8 cellular contexts compared by ENCODE assay signal in the genomic region with DNA sequence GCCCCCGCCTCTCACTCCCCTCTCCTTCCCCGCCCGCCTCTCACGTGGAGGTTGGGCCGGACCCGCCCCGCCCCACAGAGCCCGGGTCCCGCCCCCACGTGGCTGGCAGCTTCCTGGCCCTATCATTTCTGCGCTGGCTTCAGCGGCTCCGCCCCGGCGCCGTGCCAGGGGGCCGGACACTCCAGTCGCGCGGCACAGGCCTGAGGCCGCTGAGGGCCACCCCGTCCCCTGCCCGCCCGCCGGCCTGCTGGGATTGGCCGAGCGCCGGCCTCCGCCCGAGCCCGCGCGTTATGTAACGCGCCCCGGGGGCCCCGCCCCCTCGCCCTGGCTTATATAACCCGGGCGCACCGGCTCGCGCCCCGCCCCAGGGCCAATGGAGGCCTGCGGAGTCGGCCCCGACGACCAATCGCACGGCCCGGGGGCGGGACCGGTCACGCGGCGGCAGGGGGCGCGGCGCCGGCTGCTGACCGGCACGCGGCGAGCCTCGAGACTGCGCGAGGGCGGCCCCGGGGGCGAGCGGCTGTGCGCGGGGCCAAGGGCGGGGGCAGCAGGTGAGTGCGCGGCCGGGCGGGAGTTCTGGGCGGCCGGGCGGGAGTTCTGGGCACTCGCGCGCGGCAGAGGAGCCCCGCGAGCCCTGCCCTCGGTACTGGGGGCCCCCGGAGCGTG. TPM values are rescaled to one million over a fixed set of nuclear protein-coding genes. Genes with fewer than 3 reads are reported as not detected.
A peak's percentile ranks its signal among the peaks of the same experiment; 100 is the strongest.
DNase-seq lines count a peak whose midpoint lies in the region; ATAC-seq and TF ChIP-seq lines count a peak whose summit lies in the region.

TSS of gene PER3 (plus strand) at position 466 of the 666 bp plus-strand sequence. CDS start 587 bp downstream, outside the sequence.

- intact Hi-C loops in activated CD4-positive, alpha-beta T cell treated with anti-CD3 and anti-CD28 coated beads for 36 hours (cut with DNase I, micrococcal nuclease): loop anchor here (1.0 to 5.0 kb wide), 6 partner anchors 13 to 999 kb away; partner anchors contain the start of genes PARK7 (in 2 of the 2), VAMP3 (in 2 of the 2) and CAMTA1 (in 1 of the 2)

- TF ChIP-seq CTCF in AG09319 (IDR thresholded peaks at IDR 0.05; ENCODE audit: low read depth, low read length): no peak
- TF ChIP-seq CTCF in chondrocyte (IDR thresholded peaks at IDR 0.05): no peak

- H3K4me3 Mint-ChIP-seq in activated CD4-positive, alpha-beta T cell treated with anti-CD3 and anti-CD28 coated beads for 36 hours: peak within 1 kb of the TSS; percentile 67
- H3K4me3 Mint-ChIP-seq in chondrocyte (ENCODE audit: unreplicated experiment): peak within 1 kb of the TSS; percentile 76

- POLR2A ChIA-PET in activated CD4-positive, alpha-beta T cell treated with anti-CD3 and anti-CD28 coated beads for 36 hours (lab: Charles Lee): no interaction called here

- peaks cover 22% of the 10 kb centered on the region for H3K4me1 Mint-ChIP-seq in activated CD4-positive, alpha-beta T cell treated with anti-CD3 and anti-CD28 coated beads for 36 hours
- peaks cover 12% of the 10 kb centered on the region for H3K4me1 Mint-ChIP-seq in chondrocyte (ENCODE audit: low read depth)

- ATAC-seq in GM19023 (IDR thresholded peaks at IDR 0.05; ENCODE audit: unreplicated experiment) (peak; percentile 89), HG03196 (IDR thresholded peaks at IDR 0.05; ENCODE audit: unreplicated experiment) (peak; percentile 83)
- ATAC-seq in activated CD4-positive, alpha-beta T cell treated with anti-CD3 and anti-CD28 coated beads for 36 hours: peak; percentile 95

- no peak within 1 kb of the TSS for H3K27ac Mint-ChIP-seq in activated CD4-positive, alpha-beta T cell treated with anti-CD3 and anti-CD28 coated beads for 36 hours
- peak within 1 kb of the TSS; percentile 90 for H3K27ac Mint-ChIP-seq in chondrocyte (ENCODE audit: unreplicated experiment)

- peaks cover 13% of the 10 kb centered on the region for H3K36me3 Mint-ChIP-seq in activated CD4-positive, alpha-beta T cell treated with anti-CD3 and anti-CD28 coated beads for 36 hours (ENCODE audit: low read depth)
- H3K36me3 Mint-ChIP-seq in chondrocyte (ENCODE audit: low read depth): peaks cover 4% of the 10 kb centered on the region

- DNase-seq in AG09319 (ENCODE audit: extremely low read depth, low read depth) (peak; percentile 97), NCI-H446 (lab: John Stamatoyannopoulos, UW) (peak; percentile 97 to 100), chondrocyte (ENCODE audit: low spot score) (peak; percentile 98), kidney glomerular epithelial cell (lab: John Stamatoyannopoulos, UW) (peak; percentile 89)
- DNase-seq in activated CD4-positive, alpha-beta T cell treated with anti-CD3 and anti-CD28 coated beads for 36 hours: peak; percentile 92
- DNase-seq in stimulated activated CD4-positive, alpha-beta T cell treated with anti-CD3 and anti-CD28 coated beads, Interleukin-15, amount 100 ng/mL, for 24 hours: peak; percentile 92

- no peaks in the 10 kb centered on the region for H3K9me3 Mint-ChIP-seq in activated CD4-positive, alpha-beta T cell treated with anti-CD3 and anti-CD28 coated beads for 36 hours (ENCODE audit: low read depth)
- H3K9me3 Mint-ChIP-seq in chondrocyte (ENCODE audit: low read depth): no peaks in the 10 kb centered on the region

- no peaks in the 10 kb centered on the region for H3K27me3 Mint-ChIP-seq in activated CD4-positive, alpha-beta T cell treated with anti-CD3 and anti-CD28 coated beads for 36 hours
- H3K27me3 Mint-ChIP-seq in chondrocyte (ENCODE audit: low read depth): no peaks in the 10 kb centered on the region

- CTCF ChIA-PET in activated CD4-positive, alpha-beta T cell treated with anti-CD3 and anti-CD28 coated beads for 36 hours (lab: Charles Lee): no interaction called here

RNA-seq across cellular contexts. Expression of gene PER3, which starts in this region (rescaled TPM):
- 1 to 10 TPM; 2.3 to 2.5 TPM for total RNA-seq in activated CD4-positive, alpha-beta T cell treated with anti-CD3 and anti-CD28 coated beads for 36 hours
- 4.1 to 6.0 TPM (median 4.2 TPM) in 3 replicates for total RNA-seq in chondrocyte

Comparison
In these comparisons a context has a peak if more than half of its experiments do, and no peak if none do; other contexts are left out.
1. Peak in every context shown above with its lines: DNase-seq and ATAC-seq.